In genomic region chr5:142915840-142916424, GRCh38 we compare ENCODE assay signal across 8 cellular contexts.
DNase-seq lines count a peak whose midpoint lies in the region; ATAC-seq and TF ChIP-seq lines count a peak whose summit lies in the region.

No MANE protein-coding gene starts in this region.

- H3K4me3 Mint-ChIP-seq in endothelial cell (ENCODE audit: unreplicated experiment) (peak overlapping the region; percentile 37), T-helper 17 cell (no peak overlapping the region)
- H3K4me3 Mint-ChIP-seq in CD4-positive, alpha-beta T cell, result no peak overlapping the region

- H3K27me3 Mint-ChIP-seq in endothelial cell (ENCODE audit: unreplicated experiment) (peaks cover 4% of the 10 kb centered on the region), T-helper 17 cell (no peaks in the 10 kb centered on the region)
- no peaks in the 10 kb centered on the region for H3K27me3 Mint-ChIP-seq in CD4-positive, alpha-beta T cell

- H3K4me1 Mint-ChIP-seq in endothelial cell (ENCODE audit: unreplicated experiment), result peaks cover 8% of the 10 kb centered on the region
- H3K4me1 Mint-ChIP-seq in CD4-positive, alpha-beta T cell (ENCODE audit: low read depth), result no peaks in the 10 kb centered on the region
- H3K4me1 Mint-ChIP-seq in T-helper 17 cell, result no peaks in the 10 kb centered on the region

- H2BK120ac ChIP-seq in trophoblast cell (ENCODE audit: insufficient read depth, low read length, poor library complexity), result no peak overlapping the region

- H3K23ac ChIP-seq in trophoblast cell (ENCODE audit: low read length), result no peak overlapping the region

- H3K79me1 ChIP-seq in trophoblast cell (ENCODE audit: low read length), result no peaks in the 10 kb centered on the region

- CTCF ChIA-PET in CD4-positive, alpha-beta T cell (lab: Charles Lee), result interaction anchor here (1.0 to 1.5 kb wide), 3 partner anchors 10 to 93 kb away, joined by 3 read pairs; no protein-coding TSS in a partner anchor

- no peak overlapping the region for H3K4me2 ChIP-seq in trophoblast cell (ENCODE audit: low read length)

- no peaks in the 10 kb centered on the region for H3K79me2 ChIP-seq in trophoblast cell (ENCODE audit: control insufficient read depth, insufficient read depth, low read length, poor library complexity)

- H3K9ac ChIP-seq in trophoblast cell (ENCODE audit: low read length), result no peak overlapping the region

- H3K27ac Mint-ChIP-seq in endothelial cell (ENCODE audit: unreplicated experiment) (peak overlapping the region; percentile 36), T-helper 17 cell (no peak overlapping the region)
- H3K27ac Mint-ChIP-seq in CD4-positive, alpha-beta T cell, result no peak overlapping the region

- H3K9me3 ChIP-seq in trophoblast cell (ENCODE audit: insufficient read depth, low read depth, low read length) (no peaks in the 10 kb centered on the region), T-helper 17 cell (ENCODE audit: control insufficient read depth, low read length, poor library complexity, severe bottlenecking) (no peaks in the 10 kb centered on the region)
- no peaks in the 10 kb centered on the region for H3K9me3 ChIP-seq in CD4-positive, alpha-beta T cell (ENCODE audit: control insufficient read depth, low read length)

- no peak overlapping the region for H3K14ac ChIP-seq in trophoblast cell (ENCODE audit: low read length)

- no peak overlapping the region for H2AFZ ChIP-seq in trophoblast cell (ENCODE audit: insufficient read depth, low read length, poor library complexity)

- no peak overlapping the region for H4K12ac ChIP-seq in trophoblast cell (ENCODE audit: low read depth, low read length)

- ATAC-seq in GM18867 (IDR thresholded peaks at IDR 0.05; ENCODE audit: unreplicated experiment) (peak; percentile 80), HG03159 (IDR thresholded peaks at IDR 0.05; ENCODE audit: unreplicated experiment) (peak; percentile 92), T-helper 17 cell (no peak)
- no peak for ATAC-seq in CD4-positive, alpha-beta T cell (ENCODE audit: poor library complexity)

- POLR2A ChIA-PET in CD4-positive, alpha-beta T cell (lab: Charles Lee), result interaction anchor here (1.4 kb wide), 1 partner anchor 87 kb away, joined by 3 read pairs; no protein-coding TSS in a partner anchor

- H2BK5ac ChIP-seq in trophoblast cell (ENCODE audit: low read depth, low read length, poor library complexity), result no peak overlapping the region

- H2BK12ac ChIP-seq in trophoblast cell (ENCODE audit: low read length), result no peak overlapping the region

- H3K27ac ChIP-seq in trophoblast cell (ENCODE audit: low read depth, low read length), result no peak overlapping the region
- no peak overlapping the region for H3K27ac ChIP-seq in CD4-positive, alpha-beta T cell (ENCODE audit: low read depth, low read length)

- DNase-seq in COR-L47 (lab: John Stamatoyannopoulos, UW) (peak; percentile 12), NOMO-1 treated with DMSO at 0.1 percent for 48 hours (lab: John Stamatoyannopoulos, UW; ENCODE audit: unreplicated experiment) (peak; percentile 79), endothelial cell (ENCODE audit: low spot score) (peak; percentile 48), trophoblast cell (peak; percentile 22 to 69), T-helper 17 cell (no peak)
- DNase-seq in CD4-positive, alpha-beta T cell, result no peak

- H3K18ac ChIP-seq in trophoblast cell (ENCODE audit: low read length), result no peak overlapping the region

- H4K91ac ChIP-seq in trophoblast cell (ENCODE audit: low read depth, low read length), result no peak overlapping the region

- H3K27me3 ChIP-seq in trophoblast cell (ENCODE audit: insufficient read depth, low read length), result no peaks in the 10 kb centered on the region
- no peaks in the 10 kb centered on the region for H3K27me3 ChIP-seq in CD4-positive, alpha-beta T cell (ENCODE audit: control insufficient read depth, insufficient read depth, low read length)

- H3K4ac ChIP-seq in trophoblast cell (ENCODE audit: low read depth, low read length), result no peak overlapping the region

- no peak overlapping the region for H3K4me3 ChIP-seq in trophoblast cell (ENCODE audit: low read depth, low read length)

- no peak overlapping the region for H4K8ac ChIP-seq in trophoblast cell (ENCODE audit: low read depth, low read length)

- intact Hi-C loops in CD4-positive, alpha-beta T cell (cut with DNase I, micrococcal nuclease), result no loop called here

- H3K36me3 ChIP-seq in trophoblast cell (ENCODE audit: control insufficient read depth in 1 of 2, insufficient read depth in 2 of 2, low read length in 2 of 2), result no peaks in the 10 kb centered on the region

- TF ChIP-seq CTCF in endothelial cell (IDR thresholded peaks at IDR 0.05; ENCODE audit: unreplicated experiment), result peak; percentile 23
- no peak for TF ChIP-seq CTCF in CD4-positive, alpha-beta T cell (IDR thresholded peaks at IDR 0.05)

- H3K36me3 Mint-ChIP-seq in endothelial cell (ENCODE audit: low read depth, unreplicated experiment), result peaks cover 37% of the 10 kb centered on the region
- peaks cover 58% of the 10 kb centered on the region for H3K36me3 Mint-ChIP-seq in CD4-positive, alpha-beta T cell (ENCODE audit: low read depth)
- H3K36me3 Mint-ChIP-seq in T-helper 17 cell (ENCODE audit: low read depth), result peaks cover 9% of the 10 kb centered on the region

- H2AK5ac ChIP-seq in trophoblast cell (ENCODE audit: low read length), result no peak overlapping the region

- WGBS in trophoblast cell (ENCODE audit: extremely low coverage, insufficient coverage, insufficient read length), result no CpG with 5 or more reads among the region's 7 CpGs

- H3K9me3 Mint-ChIP-seq in endothelial cell (ENCODE audit: unreplicated experiment), result no peaks in the 10 kb centered on the region
- no peaks in the 10 kb centered on the region for H3K9me3 Mint-ChIP-seq in CD4-positive, alpha-beta T cell

- H3K4me1 ChIP-seq in trophoblast cell (ENCODE audit: control insufficient read depth in 1 of 2, insufficient read depth in 2 of 2, low read length in 2 of 2), result no peaks in the 10 kb centered on the region

Comparison
In these comparisons a context has a peak if more than half of its experiments do, and no peak if none do; other contexts are left out.
1. DNase-seq: peak in COR-L47 (single experiment), NOMO-1 treated with DMSO at 0.1 percent for 48 hours (single experiment), endothelial cell (single experiment) and trophoblast cell (2 of 2); none in CD4-positive, alpha-beta T cell (0 of 10) and T-helper 17 cell (0 of 3).
2. ATAC-seq: peak in GM18867 (single experiment) and HG03159 (single experiment); none in CD4-positive, alpha-beta T cell (single experiment) and T-helper 17 cell (single experiment).